Comparison of ENCODE assay signal across 21 cellular contexts in the genomic region with DNA sequence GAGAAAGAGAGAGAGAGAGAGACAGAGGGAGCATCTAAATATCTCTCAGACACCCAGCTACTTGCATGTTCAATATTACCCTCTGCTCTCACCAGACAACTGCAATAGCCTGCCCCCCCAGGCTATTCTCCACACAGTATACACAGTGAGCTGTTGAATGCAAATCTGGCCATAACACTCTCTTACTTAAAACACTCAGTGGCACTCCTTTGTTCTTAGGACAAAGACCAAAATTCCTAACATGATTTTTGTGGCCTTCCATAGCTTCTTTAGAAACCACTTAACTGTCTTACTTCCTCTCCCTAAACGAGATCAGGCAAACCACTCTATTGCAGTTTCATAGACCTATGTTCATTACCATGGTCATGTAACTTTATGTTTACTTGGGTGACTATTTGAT.
"Had no signal": no experiment of that assay in that cellular context is flagged by ENCODE, and none has a peak within 500 bp of the region (broad histone marks: within the 10 kb centered on the region; RNA-seq: fewer than 3 reads in every experiment).

No MANE protein-coding gene starts in this region.

- H3K4me1 ChIP-seq: ascending aorta, right lobe of liver, uterus had no signal

- H3K4me3 ChIP-seq: ascending aorta, esophagus squamous epithelium, hepatocyte, right lobe of liver, skin epidermis, uterus had no signal

- H2AFZ ChIP-seq: hepatocyte had no signal

- H3K36me3 ChIP-seq: ascending aorta, esophagus squamous epithelium, right lobe of liver, uterus had no signal

- H3K4me2 ChIP-seq: hepatocyte had no signal

- H3K27ac ChIP-seq: ascending aorta, esophagus squamous epithelium, hepatocyte, right lobe of liver, skin epidermis, uterus had no signal

- DNase-seq: activated CD4-positive, alpha-beta T cell treated with anti-CD3 and anti-CD28 coated beads for 4 hours; activated CD4-positive, alpha-beta T cell treated with anti-CD3 and anti-CD28 coated beads, Interleukin-2, amount 50 U/mL, for 4 hours; activated CD8-positive, alpha-beta memory T cell treated with anti-CD3 and anti-CD28 coated beads for 24 hours; activated effector memory CD4-positive, alpha-beta T cell treated with Interleukin-2 at 50 U/mL for 16 hours; activated naive CD4-positive, alpha-beta T cell treated with Interleukin-2 at 50 U/mL for 16 hours; dermis blood vessel endothelial cell; effector CD4-positive, alpha-beta T cell; esophagus squamous epithelium; glutamatergic neuron; islet precursor cell; left cardiac atrium; left ventricle myocardium superior; right lobe of liver; stimulated activated CD4-positive, alpha-beta T cell treated with anti-CD3 and anti-CD28 coated beads, Interleukin-12 subunit alpha, Interleukin-12 subunit beta, amount 100 ng/mL, for 4 hours; stimulated activated CD4-positive, alpha-beta T cell treated with anti-CD3 and anti-CD28 coated beads, Interleukin-4, amount 100 ng/mL, for 1 hour; substantia nigra; uterus had no signal

- H3K27me3 ChIP-seq: ascending aorta, right lobe of liver, uterus had no signal

- H3K9me3 ChIP-seq: ascending aorta, esophagus squamous epithelium, right lobe of liver, uterus had no signal

- ATAC-seq: left cardiac atrium; left ventricle myocardium superior; right lobe of liver; stimulated activated effector memory CD8-positive, alpha-beta T cell treated with anti-CD3 and anti-CD28 coated beads, Interleukin-12 subunit alpha, Interleukin-12 subunit beta, amount 100 ng/mL, for 72 hours had no signal

- H3K79me2 ChIP-seq: hepatocyte had no signal
